In genomic region chr4:27490315-27490714, GRCh38 we compare ENCODE assay signal across 28 cellular contexts.
"Had no signal": no experiment of that assay in that cellular context is flagged by ENCODE, and none has a peak within 500 bp of the region (broad histone marks: within the 10 kb centered on the region; RNA-seq: fewer than 3 reads in every experiment).

No MANE protein-coding gene starts in this region.

- H3K27me3 Mint-ChIP-seq: activated CD4-positive, alpha-beta memory T cell treated with anti-CD3 and anti-CD28 coated beads, Interleukin-2, amount 10 ng/mL, durations not matched to agents 7 days and 5 days; activated naive CD8-positive, alpha-beta T cell; activated T-helper 17 cell treated with anti-CD3 and anti-CD28 coated beads, Interleukin-2, amount 50 U/mL, for 72 hours; central memory CD8-positive, alpha-beta T cell had no signal

- H3K4me2 ChIP-seq: KMS-11 had no signal

- H3K27ac Mint-ChIP-seq: activated CD4-positive, alpha-beta memory T cell treated with anti-CD3 and anti-CD28 coated beads, Interleukin-2, amount 10 ng/mL, durations not matched to agents 7 days and 5 days; activated naive CD4-positive, alpha-beta T cell treated with anti-CD3 and anti-CD28 coated beads for 36 hours; activated naive CD8-positive, alpha-beta T cell; activated T-helper 17 cell treated with anti-CD3 and anti-CD28 coated beads, Interleukin-2, amount 50 U/mL, for 72 hours; brain; IgD-negative memory B cell; T-helper 1 cell treated with Interleukin-12 subunit alpha and Interleukin-12 subunit beta and Interleukin-4 antibody, amounts not matched to agents 30 μg/mL and 1 μg/mL, for 36 hours had no signal

- H3K9me3 Mint-ChIP-seq: activated naive CD4-positive, alpha-beta T cell treated with anti-CD3 and anti-CD28 coated beads for 36 hours; activated T-helper 17 cell treated with anti-CD3 and anti-CD28 coated beads, Interleukin-2, amount 50 U/mL, for 72 hours; brain had no signal

- FAIRE-seq: astrocyte, RCC 7860 had no signal

- H3K9ac ChIP-seq: KMS-11 had no signal

- H3K36me3 ChIP-seq: SJSA1 had no signal

- H3K4me3 Mint-ChIP-seq: activated CD4-positive, alpha-beta memory T cell treated with anti-CD3 and anti-CD28 coated beads, Interleukin-2, amount 10 ng/mL, durations not matched to agents 7 days and 5 days; activated naive CD4-positive, alpha-beta T cell treated with anti-CD3 and anti-CD28 coated beads for 36 hours; activated naive CD8-positive, alpha-beta T cell; activated T-helper 17 cell treated with anti-CD3 and anti-CD28 coated beads, Interleukin-2, amount 50 U/mL, for 72 hours; brain; central memory CD8-positive, alpha-beta T cell; IgD-negative memory B cell; T-helper 1 cell treated with Interleukin-12 subunit alpha and Interleukin-12 subunit beta and Interleukin-4 antibody, amounts not matched to agents 30 μg/mL and 1 μg/mL, for 36 hours had no signal

- H3K27me3 ChIP-seq: SJSA1 had no signal

- ATAC-seq: activated T-helper 17 cell treated with anti-CD3 and anti-CD28 coated beads, Interleukin-2, amount 50 U/mL, for 72 hours; PC-3 had no signal

- H3K27ac ChIP-seq: KMS-11, SJSA1 had no signal

- H3K4me1 Mint-ChIP-seq: activated CD4-positive, alpha-beta memory T cell treated with anti-CD3 and anti-CD28 coated beads, Interleukin-2, amount 10 ng/mL, durations not matched to agents 7 days and 5 days; activated T-helper 17 cell treated with anti-CD3 and anti-CD28 coated beads, Interleukin-2, amount 50 U/mL, for 72 hours; brain; central memory CD8-positive, alpha-beta T cell; IgD-negative memory B cell had no signal

- H3K36me3 Mint-ChIP-seq: activated naive CD8-positive, alpha-beta T cell; brain; IgD-negative memory B cell had no signal

- H3K4me1 ChIP-seq: SJSA1 had no signal

- H3K9me3 ChIP-seq: SJSA1 had no signal

- H3K4me3 ChIP-seq: SJSA1 had no signal

- DNase-seq: activated CD4-positive, alpha-beta memory T cell treated with anti-CD3 and anti-CD28 coated beads, Interleukin-2, amount 10 ng/mL, durations not matched to agents 7 days and 5 days; activated CD4-positive, alpha-beta T cell treated with anti-CD3 and anti-CD28 coated beads, Interleukin-2, amount 50 U/mL, for 1 hour; activated CD4-positive, CD25-positive, alpha-beta regulatory T cell; activated gamma-delta T cell; activated naive CD4-positive, alpha-beta T cell treated with anti-CD3 and anti-CD28 coated beads for 36 hours; activated T-cell treated with anti-CD3 and anti-CD28 coated beads for 4 hours; activated T-cell treated with anti-CD3 and anti-CD28 coated beads, Interleukin-2, amount 50 U/mL, for 48 hours; amygdala; NCI-H1092 treated with DMSO at 0.1 percent for 48 hours; NCI-H1436; NCI-H1694 treated with DMSO at 0.1 percent for 48 hours; NCI-H2029 treated with DMSO at 0.1 percent for 48 hours; NCI-H2171; NCI-H2227 treated with DMSO at 0.1 percent for 48 hours; NCI-H526; NCI-H82; PC-3; SHP77 had no signal
